In genomic region chr1:205699416-205699815, GRCh38 we compare ENCODE assay signal across 21 cellular contexts. TPM values are rescaled to one million over a fixed set of nuclear protein-coding genes. Genes with fewer than 3 reads are reported as not detected.
DNase-seq lines count a peak whose midpoint lies in the region; FAIRE-seq and TF ChIP-seq lines count a peak whose summit lies in the region.
"Had no signal": no experiment of that assay in that cellular context is flagged by ENCODE, and none has a peak within 500 bp of the region (broad histone marks: within the 10 kb centered on the region; RNA-seq: fewer than 3 reads in every experiment).

No MANE protein-coding gene starts in this region.

- H3K4me1 ChIP-seq in H1 (replicated peaks in 1 of 4; ENCODE audit: control insufficient read depth in 3 of 4, insufficient read depth in 4 of 4, low read length in 3 of 4) (peaks cover 0 to 7% (median 5%) of the 10 kb centered on the region in 4 experiments; a peak in 4 of 7 replicates), MM.1S (ENCODE audit: low read length) (no peaks in the 10 kb centered on the region)

- H3K9ac ChIP-seq in H1 (replicated peaks in 1 of 4; ENCODE audit: extremely low read depth in 1 of 4, low read depth in 3 of 4, low read length in 3 of 4) (no peak overlapping the region), MM.1S (ENCODE audit: low read length) (no peak overlapping the region)
- H3K9ac ChIP-seq: BLaER1 had no signal

- POLR2A ChIA-PET in H1 (lab: Charles Lee; ENCODE audit: partially characterized antibody) = interaction anchor here (0.7 to 17.3 kb wide), 2 partner anchors 9 to 35 kb away, joined by 5 to 241 read pairs; no protein-coding TSS in a partner anchor

- no peak overlapping the region for H4K5ac ChIP-seq in H1 (ENCODE audit: insufficient read length, low read depth, low read length)

- no peak overlapping the region for H3K18ac ChIP-seq in H1 (ENCODE audit: extremely low read depth, low read length)

- TF ChIP-seq CTCF in H1 (IDR thresholded peaks at IDR 0.05; ENCODE audit: control extremely low read depth in 1 of 3, insufficient read depth in 1 of 3, low read depth in 1 of 3, low read length in 3 of 3) (no peak), nephron (IDR thresholded peaks at IDR 0.05; ENCODE audit: unreplicated experiment in 3 of 3) (no peak), MM.1S (IDR thresholded peaks at IDR 0.05; ENCODE audit: low read length) (no peak)

- no peaks in the 10 kb centered on the region for H3K79me1 ChIP-seq in H1 (ENCODE audit: low read depth, low read length)

- H3K79me2 ChIP-seq in H1 (ENCODE audit: control insufficient read depth in 1 of 2, insufficient read depth in 2 of 2, low read length in 2 of 2) = no peaks in the 10 kb centered on the region
- H3K79me2 ChIP-seq in MM.1S (ENCODE audit: low read length) = no peaks in the 10 kb centered on the region

- H3K27ac ChIP-seq in H1 (ENCODE audit: low read depth, low read length) (no peak overlapping the region), MM.1S (ENCODE audit: low read length) (no peak overlapping the region)

- H4K8ac ChIP-seq in H1 (ENCODE audit: extremely low read depth, insufficient read depth, low read length) = no peak overlapping the region

- H2BK20ac ChIP-seq in H1 (ENCODE audit: low read length) = no peak overlapping the region

- H3K27me3 ChIP-seq in H1 (replicated peaks in 1 of 4; ENCODE audit: control insufficient read depth in 3 of 4, extremely low read depth in 1 of 4, insufficient read depth in 3 of 4, low read length in 3 of 4) (no peaks in the 10 kb centered on the region), MM.1S (replicated peaks; ENCODE audit: insufficient read depth, low read length) (no peaks in the 10 kb centered on the region)
- H3K27me3 ChIP-seq: BLaER1 had no signal

- H3K27ac Mint-ChIP-seq in nephron = peak overlapping the region; percentile 20 to 56 (median 51)
- H3K27ac Mint-ChIP-seq: CD8-positive, alpha-beta T cell; GM23338; HFFc6; IgD-negative memory B cell had no signal

- no peaks in the 10 kb centered on the region for H3K9me3 Mint-ChIP-seq in nephron
- H3K9me3 Mint-ChIP-seq: CD8-positive, alpha-beta T cell; GM23338; HFFc6; IgD-negative memory B cell had no signal

- H3K36me3 Mint-ChIP-seq in nephron (ENCODE audit: low read depth) = no peaks in the 10 kb centered on the region
- H3K36me3 Mint-ChIP-seq: IgD-negative memory B cell had no signal

- H2BK15ac ChIP-seq in H1 (ENCODE audit: low read length) = no peak overlapping the region

- no peaks in the 10 kb centered on the region for H3F3A ChIP-seq in MM.1S (ENCODE audit: insufficient read depth, low read length)

- H2AFZ ChIP-seq in H1 (ENCODE audit: low read length) = no peak overlapping the region
- no peak overlapping the region for H2AFZ ChIP-seq in MM.1S (ENCODE audit: low read length)
- H2AFZ ChIP-seq: GM23338 had no signal

- no peaks in the 10 kb centered on the region for H3K9me2 ChIP-seq in MM.1S (replicated peaks; ENCODE audit: insufficient read depth, low read length)

- H3K56ac ChIP-seq in H1 (replicated peaks; ENCODE audit: insufficient read length, low read depth, low read length) = peak overlapping the region; percentile 54

- no peak overlapping the region for H2BK120ac ChIP-seq in H1 (replicated peaks; ENCODE audit: low read depth, low read length)

- H3K4me3 Mint-ChIP-seq in nephron = no peak overlapping the region
- H3K4me3 Mint-ChIP-seq: CD8-positive, alpha-beta T cell; GM23338; HFFc6; IgD-negative memory B cell had no signal

- FAIRE-seq in H1 (lab: Jason Lieb, UNC) = no peak
- FAIRE-seq: G401.6, GM12891, GM18507, HTR-8/SVneo had no signal

- WGBS in H1 (ENCODE audit: extremely low coverage in 1 of 2, insufficient coverage in 1 of 2, insufficient read length in 1 of 2, insufficient replicate concordance in 2 of 2, low coverage in 1 of 2, low lambda C conversion rate in 2 of 2, missing lambda C conversion rate in 1 of 2), 2 experiments = 89% methylated on average over 4 of the region's 4 CpGs; no CpG with 5 or more reads in 1 of the 2 experiments

- no peak for TF ChIP-seq POLR2A in H1 (IDR thresholded peaks at IDR 0.05; ENCODE audit: control extremely low read depth in 1 of 2, low read depth in 2 of 2, low read length in 2 of 2)

- CTCF ChIA-PET in H1 (lab: Charles Lee; ENCODE audit: partially characterized antibody) = interaction anchor here (0.7 to 14.1 kb wide), 5 partner anchors 9 to 106 kb away, joined by 3 to 152 read pairs (median 4); no protein-coding TSS in a partner anchor

- H4K20me1 ChIP-seq in H1 (replicated peaks in 1 of 2; ENCODE audit: control insufficient read depth in 1 of 2, insufficient read depth in 2 of 2, low read length in 2 of 2) (no peaks in the 10 kb centered on the region), MM.1S (ENCODE audit: insufficient read depth, low read length) (no peaks in the 10 kb centered on the region)
- H4K20me1 ChIP-seq: BLaER1 had no signal

- TF ChIP-seq EP300 in H1 (IDR thresholded peaks at IDR 0.05; ENCODE audit: borderline replicate concordance in 1 of 2, low read depth in 2 of 2, low read length in 2 of 2) = no peak

- no peaks in the 10 kb centered on the region for H3K23me2 ChIP-seq in H1 (ENCODE audit: low read depth, low read length)

- no peak for TF ChIP-seq RAD21 in H1 (IDR thresholded peaks at IDR 0.05 in 1 of 2, conservative IDR thresholded peaks at IDR 0.05 in 1 of 2; ENCODE audit: low read depth in 2 of 2, low read length in 2 of 2)

- no peak overlapping the region for H3K23ac ChIP-seq in H1 (ENCODE audit: insufficient read length)

- peak; percentile 15 for DNase-seq in activated CD8-positive, alpha-beta memory T cell treated with anti-CD3 and anti-CD28 coated beads for 24 hours
- no peak for DNase-seq in activated CD8-positive, alpha-beta memory T cell treated with anti-CD3 and anti-CD28 coated beads, Interleukin-2, amount 50 U/mL, for 48 hours
- DNase-seq in H1 (ENCODE audit: low read depth in 1 of 2, low spot score in 2 of 2) (no peak), MM.1S (no peak), DMS53 treated with DMSO at 0.1 percent for 48 hours (lab: John Stamatoyannopoulos, UW; ENCODE audit: unreplicated experiment) (no peak), OCI-M2 (lab: John Stamatoyannopoulos, UW; ENCODE audit: unreplicated experiment) (no peak)
- DNase-seq: 8988T; Calu3; CD8-positive, alpha-beta T cell; DMS53; H7; HFFc6; KBM-7 had no signal

- H2BK5ac ChIP-seq in H1 (ENCODE audit: low read depth, low read length) = no peak overlapping the region

- H3K14ac ChIP-seq in H1 (ENCODE audit: insufficient read length) = no peak overlapping the region

- H3K4me3 ChIP-seq in H1 (ENCODE audit: extremely low read depth in 1 of 4, insufficient read depth in 2 of 4, low read depth in 3 of 4, low read length in 4 of 4) = no peak overlapping the region
- no peak overlapping the region for H3K4me3 ChIP-seq in MM.1S (ENCODE audit: low read length)
- H3K4me3 ChIP-seq: BLaER1, GM23338 had no signal

- peaks cover 3% of the 10 kb centered on the region for H3K27me3 Mint-ChIP-seq in nephron (ENCODE audit: low read depth)

- no peak overlapping the region for H2BK12ac ChIP-seq in H1 (ENCODE audit: low read depth, low read length)

- no peak overlapping the region for H3K4ac ChIP-seq in H1 (replicated peaks; ENCODE audit: insufficient read length, low read depth, low read length)

- no peak overlapping the region for H3K4me2 ChIP-seq in H1 (ENCODE audit: insufficient read depth in 1 of 2, low read depth in 2 of 2, low read length in 2 of 2)
- H3K4me2 ChIP-seq in MM.1S (ENCODE audit: low read depth, low read length) = no peak overlapping the region
- H3K4me2 ChIP-seq: BLaER1, GM23338 had no signal

- no peak overlapping the region for H2AK5ac ChIP-seq in H1 (ENCODE audit: low read depth, low read length)

- H3K36me3 ChIP-seq in H1 (ENCODE audit: control insufficient read depth in 2 of 4, insufficient read depth in 4 of 4, low read length in 3 of 4) = 0 out of 8 replicates have a peak, but pooled peaks cover 0 to 2% (median 0%) of the 10 kb centered on the region in 4 experiments
- no peaks in the 10 kb centered on the region for H3K36me3 ChIP-seq in MM.1S (replicated peaks; ENCODE audit: insufficient read depth, low read length)

- no peak overlapping the region for H4K91ac ChIP-seq in H1 (replicated peaks; ENCODE audit: insufficient read length, low read length)

- peaks cover 49% of the 10 kb centered on the region for H3K4me1 Mint-ChIP-seq in nephron

- H3K9me3 ChIP-seq in H1 (ENCODE audit: insufficient read depth in 2 of 2, low read depth in 1 of 2, low read length in 1 of 2) = no peaks in the 10 kb centered on the region
- H3K9me3 ChIP-seq in MM.1S (replicated peaks; ENCODE audit: insufficient read depth, low read length) = no peaks in the 10 kb centered on the region
- H3K9me3 ChIP-seq: BLaER1 had no signal

TF ChIP-seq in H1, 55 proteins besides CTCF, POLR2A, EP300 and RAD21 (continues in another document):
- no peak for TF ChIP-seq FOSL1 (IDR thresholded peaks at IDR 0.05; ENCODE audit: insufficient read depth, low read depth, low read length)
- TF ChIP-seq RFX5 (IDR thresholded peaks at IDR 0.05; ENCODE audit: borderline replicate concordance, low read depth, low read length) = no peak
- TF ChIP-seq NRF1 (IDR thresholded peaks at IDR 0.05; ENCODE audit: low read depth, low read length) = no peak

RNA-seq across cellular contexts. Expression of gene SLC45A3, which starts 19.1 kb away (rescaled TPM):
- total RNA-seq in H1 (2021; fragmentation: NEBNext Ultra II Directional; extraction: Animal tissue kit (Norgen Biotek cat#: 25700)) = 12.5 and 13.0 TPM in 2 replicates
- polyA plus RNA-seq in H1 (2011; rRNA removed) = 14.3 and 19.7 TPM in 2 replicates
- polyA plus RNA-seq in H1 (2011; cell fraction: cytosol; rRNA removed) = 17.4 TPM
- 38.5 TPM for polyA plus RNA-seq in H1 (2011; cell fraction: nucleus; rRNA removed)
- polyA plus RNA-seq in H1 (2012, experiment 1 of 2) = 8.3 to 13.3 TPM (median 12.8 TPM) in 4 replicates
- polyA plus RNA-seq in H1 (2012, experiment 2 of 2) = 12.2 TPM
- polyA plus RNA-seq in H1 (2013, experiment 1 of 2) = 12.9 TPM
- 13.1 TPM for polyA plus RNA-seq in H1 (2013, experiment 2 of 2)
- polyA minus RNA-seq in H1 (2011; rRNA and poly(A)+ RNA removed) = 9.2 and 9.9 TPM in 2 replicates
- 7.6 TPM for polyA minus RNA-seq in H1 (2011; cell fraction: cytosol; rRNA and poly(A)+ RNA removed)
- polyA minus RNA-seq in H1 (2011; cell fraction: nucleus; rRNA and poly(A)+ RNA removed) = 12.6 TPM

RNA-seq across cellular contexts. Expression of gene NUCKS1, which starts 50.6 kb away (rescaled TPM):
- 461 and 492 TPM in 2 replicates for total RNA-seq in H1 (2021; fragmentation: NEBNext Ultra II Directional; extraction: Animal tissue kit (Norgen Biotek cat#: 25700))
- polyA plus RNA-seq in H1 (2011; rRNA removed) = 76.7 and 126 TPM in 2 replicates
- 127 TPM for polyA plus RNA-seq in H1 (2011; cell fraction: cytosol; rRNA removed)
- 25.0 TPM for polyA plus RNA-seq in H1 (2011; cell fraction: nucleus; rRNA removed)
- polyA plus RNA-seq in H1 (2012, experiment 1 of 2) = 126 to 194 TPM (median 138 TPM) in 4 replicates
- polyA plus RNA-seq in H1 (2012, experiment 2 of 2) = 86.0 TPM
- 304 TPM for polyA plus RNA-seq in H1 (2013, experiment 1 of 2)
- polyA plus RNA-seq in H1 (2013, experiment 2 of 2) = 309 TPM
- 251 and 290 TPM in 2 replicates for polyA minus RNA-seq in H1 (2011; rRNA and poly(A)+ RNA removed)
- 140 TPM for polyA minus RNA-seq in H1 (2011; cell fraction: cytosol; rRNA and poly(A)+ RNA removed)
- polyA minus RNA-seq in H1 (2011; cell fraction: nucleus; rRNA and poly(A)+ RNA removed) = 97.7 TPM
